Comparison of ENCODE assay signal across 34 cellular contexts in genomic region chr11:133518702-133519264, GRCh38. TPM values are rescaled to one million over a fixed set of nuclear protein-coding genes. Genes with fewer than 3 reads are reported as not detected.
"Had no signal": no experiment of that assay in that cellular context is flagged by ENCODE, and none has a peak within 500 bp of the region (broad histone marks: within the 10 kb centered on the region; RNA-seq: fewer than 3 reads in every experiment).

No MANE protein-coding gene starts in this region.

- FAIRE-seq: astrocyte had no signal

- DNase-seq: activated B cell treated with CpG ODN at 0.5 μM for 24 hours; activated CD4-positive, alpha-beta T cell treated with anti-CD3 and anti-CD28 coated beads for 48 hours; activated CD4-positive, alpha-beta T cell treated with anti-CD3 and anti-CD28 coated beads, Interleukin-2, amount 50 U/mL, for 1 hour; activated CD4-positive, alpha-beta T cell treated with anti-CD3 and anti-CD28 coated beads, Interleukin-2, amount 50 U/mL, for 48 hours; activated CD8-positive, alpha-beta memory T cell treated with anti-CD3 and anti-CD28 coated beads for 24 hours; activated CD8-positive, alpha-beta T cell treated with anti-CD3 and anti-CD28 coated beads for 36 hours; activated effector memory CD4-positive, alpha-beta T cell treated with Interleukin-2 at 50 U/mL for 16 hours; activated gamma-delta T cell treated with Interleukin-2 at 50 U/mL for 16 hours; activated naive CD4-positive, alpha-beta T cell treated with anti-CD3 and anti-CD28 coated beads, Interleukin-2, amount 50 U/mL, for 16 hours; activated naive CD4-positive, alpha-beta T cell treated with Interleukin-2 at 50 U/mL for 16 hours; activated T-cell treated with anti-CD3 and anti-CD28 coated beads, Interleukin-2, amount 50 U/mL, for 4 hours; amniotic stem cell; anterior cingulate cortex; brain microvascular endothelial cell; dorsolateral prefrontal cortex; effector memory CD4-positive, alpha-beta T cell; erythroblast; foreskin keratinocyte; gastrocnemius medialis; T-helper 1 cell; T-helper 17 cell; T1000; WERI-Rb-1 had no signal

- H3K9me3 Mint-ChIP-seq: activated B cell treated with CpG ODN at 0.5 μM for 24 hours; activated T-helper 17 cell treated with anti-CD3 and anti-CD28 coated beads, Interleukin-2, amount 50 U/mL, for 72 hours; dendritic cell treated with granulocyte-macrophage colony-stimulating factor and Interleukin-4, amounts not matched to agents 40 ng/mL and 50 ng/mL, for 4 days; endodermal cell; T-helper 2 cell treated with Interferon-gamma antibody and Interleukin-4, amounts not matched to agents 5 μg/mL and 100 μg/mL, for 36 hours had no signal

- ATAC-seq: activated CD4-positive, CD25-positive, alpha-beta regulatory T cell treated with anti-CD3 and anti-CD28 coated beads, Interleukin-2, amount 50 U/mL, for 24 hours; activated CD8-positive, alpha-beta T cell treated with anti-CD3 and anti-CD28 coated beads for 36 hours; activated T-cell treated with anti-CD3 and anti-CD28 coated beads, Interleukin-2, amount 50 U/mL, for 4 hours; activated T-helper 17 cell treated with anti-CD3 and anti-CD28 coated beads, Interleukin-2, amount 50 U/mL, for 72 hours; foreskin keratinocyte; gastrocnemius medialis; T-helper 17 cell had no signal

- H3K27ac ChIP-seq: brain microvascular endothelial cell, coronary artery, dorsolateral prefrontal cortex, esophagus muscularis mucosa, foreskin keratinocyte, gastrocnemius medialis, WERI-Rb-1 had no signal

- H3K27ac Mint-ChIP-seq: activated B cell treated with CpG ODN at 0.5 μM for 24 hours; activated CD8-positive, alpha-beta T cell treated with anti-CD3 and anti-CD28 coated beads for 36 hours; activated naive CD8-positive, alpha-beta T cell; activated T-helper 17 cell treated with anti-CD3 and anti-CD28 coated beads, Interleukin-2, amount 50 U/mL, for 72 hours; dendritic cell treated with granulocyte-macrophage colony-stimulating factor and Interleukin-4, amounts not matched to agents 40 ng/mL and 50 ng/mL, for 4 days; endodermal cell; T-helper 17 cell; T-helper 2 cell treated with Interferon-gamma antibody and Interleukin-4, amounts not matched to agents 5 μg/mL and 100 μg/mL, for 36 hours had no signal

- H3K27me3 Mint-ChIP-seq: activated B cell treated with CpG ODN at 0.5 μM for 24 hours; activated CD8-positive, alpha-beta T cell treated with anti-CD3 and anti-CD28 coated beads for 36 hours; activated naive CD8-positive, alpha-beta T cell; activated T-helper 17 cell treated with anti-CD3 and anti-CD28 coated beads, Interleukin-2, amount 50 U/mL, for 72 hours; central memory CD8-positive, alpha-beta T cell; dendritic cell treated with granulocyte-macrophage colony-stimulating factor and Interleukin-4, amounts not matched to agents 40 ng/mL and 50 ng/mL, for 4 days; T-helper 17 cell had no signal

- H3K27me3 ChIP-seq: brain microvascular endothelial cell, foreskin keratinocyte, gastrocnemius medialis had no signal

- H3K36me3 Mint-ChIP-seq: activated naive CD8-positive, alpha-beta T cell had no signal

- H3K4me1 ChIP-seq: foreskin keratinocyte, gastrocnemius medialis had no signal

- H3K4me3 Mint-ChIP-seq: activated B cell treated with CpG ODN at 0.5 μM for 24 hours; activated CD8-positive, alpha-beta T cell treated with anti-CD3 and anti-CD28 coated beads for 36 hours; activated naive CD8-positive, alpha-beta T cell; activated T-cell treated with anti-CD3 and anti-CD28 coated beads, Interleukin-2, amount 50 U/mL, for 4 hours; activated T-helper 17 cell treated with anti-CD3 and anti-CD28 coated beads, Interleukin-2, amount 50 U/mL, for 72 hours; central memory CD8-positive, alpha-beta T cell; dendritic cell treated with granulocyte-macrophage colony-stimulating factor and Interleukin-4, amounts not matched to agents 40 ng/mL and 50 ng/mL, for 4 days; endodermal cell; T-helper 17 cell; T-helper 2 cell treated with Interferon-gamma antibody and Interleukin-4, amounts not matched to agents 5 μg/mL and 100 μg/mL, for 36 hours had no signal

- H3K4me1 Mint-ChIP-seq: activated B cell treated with CpG ODN at 0.5 μM for 24 hours; activated T-helper 17 cell treated with anti-CD3 and anti-CD28 coated beads, Interleukin-2, amount 50 U/mL, for 72 hours; central memory CD8-positive, alpha-beta T cell; T-helper 17 cell had no signal

- H3K36me3 ChIP-seq: brain microvascular endothelial cell, esophagus muscularis mucosa, gastrocnemius medialis, WERI-Rb-1 had no signal

- H3K9me3 ChIP-seq: esophagus muscularis mucosa, gastrocnemius medialis had no signal

- H3K4me3 ChIP-seq: coronary artery, dorsolateral prefrontal cortex, esophagus muscularis mucosa, gastrocnemius medialis had no signal

RNA-seq across cellular contexts. Expression of gene OPCML, which starts 13.5 kb away (rescaled TPM):
- total RNA-seq: activated B cell treated with CpG ODN at 0.5 μM for 24 hours; activated CD8-positive, alpha-beta T cell treated with anti-CD3 and anti-CD28 coated beads for 36 hours; activated T-cell treated with anti-CD3 and anti-CD28 coated beads, Interleukin-2, amount 50 U/mL, for 4 hours; activated T-helper 17 cell treated with anti-CD3 and anti-CD28 coated beads, Interleukin-2, amount 50 U/mL, for 72 hours; bronchial epithelial cell; gastrocnemius medialis; T-helper 17 cell had no signal
